19 cellular contexts compared by ENCODE assay signal in genomic region chr11:79822771-79823170, GRCh38.
DNase-seq lines count a peak whose midpoint lies in the region; ATAC-seq and TF ChIP-seq lines count a peak whose summit lies in the region.
"Had no signal": no experiment of that assay in that cellular context is flagged by ENCODE, and none has a peak within 500 bp of the region (broad histone marks: within the 10 kb centered on the region; RNA-seq: fewer than 3 reads in every experiment).

No MANE protein-coding gene starts in this region.

- H4K20me1 ChIP-seq in mammary epithelial cell (ENCODE audit: insufficient read depth, low read length), result no peaks in the 10 kb centered on the region
- H4K20me1 ChIP-seq: BLaER1 treated with 17β-estradiol and CSF1 and Interleukin-3, amounts not matched to agents 10 nM and 100 nM had no signal

- POLR2A ChIA-PET in HEK293T (lab: Yijun Ruan, JAX), result no interaction called here

- CTCF ChIA-PET in mammary epithelial cell (lab: Charles Lee; ENCODE audit: low non-redundant PET) (no interaction called here), HEK293T (lab: Yijun Ruan, JAX) (no interaction called here)

- BruUV-seq in mammary epithelial cell (replicated peaks; lab: Mats Ljungman, UMichigan), result no TSS peak

- H2AFZ ChIP-seq in mammary epithelial cell (ENCODE audit: low read depth, low read length), result no peak overlapping the region

- H3K9me3 ChIP-seq in mammary epithelial cell (replicated peaks; ENCODE audit: insufficient read depth, low read length) (no peaks in the 10 kb centered on the region), breast epithelium (peaks cover 0 to 3% of the 10 kb centered on the region in 2 donors)
- H3K9me3 ChIP-seq: A549; BLaER1 treated with 17β-estradiol and CSF1 and Interleukin-3, amounts not matched to agents 10 nM and 100 nM; Caco-2 had no signal

- no peak overlapping the region for H3K9ac ChIP-seq in mammary epithelial cell (ENCODE audit: insufficient read depth, low read length)
- H3K9ac ChIP-seq: BLaER1 treated with 17β-estradiol and CSF1 and Interleukin-3, amounts not matched to agents 10 nM and 100 nM had no signal

- intact Hi-C loops in mammary epithelial cell (cut with micrococcal nuclease) (no loop called here), breast epithelium (cut with DNase I; ENCODE audit: low total_unique reads) (no loop called here)

- H3K27me3 ChIP-seq in mammary epithelial cell (ENCODE audit: insufficient read depth, low read length) (peaks cover 3% of the 10 kb centered on the region), breast epithelium (no peaks in the 10 kb centered on the region), foreskin keratinocyte (no peaks in the 10 kb centered on the region)
- H3K27me3 ChIP-seq: BLaER1 treated with 17β-estradiol and CSF1 and Interleukin-3, amounts not matched to agents 10 nM and 100 nM had no signal

- H3K4me1 ChIP-seq in mammary epithelial cell (ENCODE audit: insufficient read depth, low read length), result no peaks in the 10 kb centered on the region
- H3K4me1 ChIP-seq in breast epithelium, result no peaks in the 10 kb centered on the region
- peaks cover 3% of the 10 kb centered on the region for H3K4me1 ChIP-seq in foreskin keratinocyte
- H3K4me1 ChIP-seq: A549; BLaER1 treated with 17β-estradiol and CSF1 and Interleukin-3, amounts not matched to agents 10 nM and 100 nM; Caco-2 had no signal

- peak; percentile 85 for ATAC-seq in foreskin keratinocyte
- ATAC-seq in HG03520 (IDR thresholded peaks at IDR 0.05; ENCODE audit: unreplicated experiment), result no peak
- ATAC-seq in HG03039 (IDR thresholded peaks at IDR 0.05; ENCODE audit: unreplicated experiment), result no peak
- ATAC-seq: A549; CD8-positive, alpha-beta T cell had no signal

- DNase-seq in mammary epithelial cell (peak; percentile 61), breast epithelium (ENCODE audit: low spot score in 2 of 2) (no peak), epithelial cell of esophagus (ENCODE audit: low read depth) (peak; percentile 67), foreskin keratinocyte (peak; percentile 34 to 70), renal cortical epithelial cell (ENCODE audit: low read depth) (peak; percentile 51), HEK293T (ENCODE audit: extremely low spot score) (no peak)
- DNase-seq: AML-193; Caco-2; Calu3; CD4-positive, alpha-beta T cell; CD8-positive, alpha-beta T cell; DMS79 treated with DMSO at 0.1 percent for 48 hours; GF-D8 had no signal

- H3K4me3 ChIP-seq in mammary epithelial cell (replicated peaks in 1 of 3; ENCODE audit: insufficient read depth in 1 of 3, low read depth in 2 of 3, low read length in 3 of 3), result no peak overlapping the region
- no peak overlapping the region for H3K4me3 ChIP-seq in breast epithelium
- no peak overlapping the region for H3K4me3 ChIP-seq in epithelial cell of esophagus (ENCODE audit: low read length)
- H3K4me3 ChIP-seq: A549; BLaER1 treated with 17β-estradiol and CSF1 and Interleukin-3, amounts not matched to agents 10 nM and 100 nM had no signal

- in situ Hi-C loops in mammary epithelial cell (cut with MboI; ENCODE audit: low sequenced_read_pairs in 2 of 2), result no loop called here

- H3K27ac ChIP-seq in mammary epithelial cell (ENCODE audit: insufficient read depth, low read depth, low read length) (no peak overlapping the region), breast epithelium (no peak overlapping the region), foreskin keratinocyte (peak overlapping the region; percentile 1)
- H3K27ac ChIP-seq: 22Rv1; A549; BLaER1 treated with 17β-estradiol and CSF1 and Interleukin-3, amounts not matched to agents 10 nM and 100 nM; C4-2B had no signal

- no peak for TF ChIP-seq POLR2A in breast epithelium (IDR thresholded peaks at IDR 0.05)

- no peak for TF ChIP-seq CTCF in mammary epithelial cell (conservative IDR thresholded peaks at IDR 0.05 in 1 of 2, IDR thresholded peaks at IDR 0.05 in 1 of 2; ENCODE audit: extremely low read depth in 1 of 2, insufficient read depth in 1 of 2, low read depth in 1 of 2, low read length in 2 of 2)
- TF ChIP-seq CTCF in breast epithelium (IDR thresholded peaks at IDR 0.05), result no peak
- no peak for TF ChIP-seq CTCF in epithelial cell of esophagus (IDR thresholded peaks at IDR 0.05; ENCODE audit: insufficient read depth, low read depth, low read length, missing control alignments)
- no peak for TF ChIP-seq CTCF in foreskin keratinocyte (conservative IDR thresholded peaks at IDR 0.05)

- H3K4me2 ChIP-seq in mammary epithelial cell (ENCODE audit: insufficient read depth, low read depth, low read length), result no peak overlapping the region
- H3K4me2 ChIP-seq: A549; BLaER1 treated with 17β-estradiol and CSF1 and Interleukin-3, amounts not matched to agents 10 nM and 100 nM had no signal

- no peaks in the 10 kb centered on the region for H3K79me2 ChIP-seq in mammary epithelial cell (ENCODE audit: insufficient read depth, low read length)

- H3K36me3 ChIP-seq in mammary epithelial cell (ENCODE audit: insufficient read depth, low read length) (no peaks in the 10 kb centered on the region), breast epithelium (no peaks in the 10 kb centered on the region)
- H3K36me3 ChIP-seq: BLaER1 treated with 17β-estradiol and CSF1 and Interleukin-3, amounts not matched to agents 10 nM and 100 nM had no signal

- 35% methylated on average over 3 of the region's 3 CpGs for WGBS in mammary epithelial cell (ENCODE audit: low coverage, missing lambda C conversion rate)

- dilution Hi-C loops in mammary epithelial cell (cut with HindIII; ENCODE audit: low sequenced_read_pairs), result no loop called here

TF ChIP-seq in HEK293T, 16 proteins besides CTCF, POLR2A, EP300 and RAD21:
- no peak for TF ChIP-seq ELF4 (IDR thresholded peaks at IDR 0.05)
- no peak for TF ChIP-seq FOXM1 (IDR thresholded peaks at IDR 0.05; ENCODE audit: borderline replicate concordance)
- TF ChIP-seq TARDBP (IDR thresholded peaks at IDR 0.05), result no peak
- TF ChIP-seq FOXK2 (IDR thresholded peaks at IDR 0.05), result no peak
- TF ChIP-seq ZNF384 (IDR thresholded peaks at IDR 0.05), result no peak
- TF ChIP-seq NFRKB (IDR thresholded peaks at IDR 0.05), result no peak

Comparison
In these comparisons a context has a peak if more than half of its experiments do, and no peak if none do; other contexts are left out.
1. DNase-seq: peak in mammary epithelial cell (single experiment), epithelial cell of esophagus (single experiment), foreskin keratinocyte (2 of 2) and renal cortical epithelial cell (single experiment); none in breast epithelium (0 of 2) and HEK293T (single experiment).